Comparison of ENCODE assay signal across 8 cellular contexts in genomic region chr10:96834121-96834520, GRCh38. TPM values are rescaled to one million over a fixed set of nuclear protein-coding genes. Genes with fewer than 3 reads are reported as not detected.
DNase-seq lines count a peak whose midpoint lies in the region; ATAC-seq and TF ChIP-seq lines count a peak whose summit lies in the region.

No MANE protein-coding gene starts in this region.

- TF ChIP-seq CTCF in GM12875 (IDR thresholded peaks at IDR 0.05; ENCODE audit: borderline replicate concordance, insufficient read depth, low read depth, low read length): no peak
- TF ChIP-seq CTCF in RWPE2 (IDR thresholded peaks at IDR 0.05; ENCODE audit: poor library complexity, severe bottlenecking): no peak
- TF ChIP-seq CTCF in psoas muscle (IDR thresholded peaks at IDR 0.05): no peak

- WGBS in psoas muscle, 3 donors: 38 to 52% (median 40%) methylated on average over 8 of the region's 8 CpGs

- DNase-seq in RWPE2 (ENCODE audit: low spot score) (no peak), fibroblast of gingiva (ENCODE audit: low read depth) (peak; percentile 15), psoas muscle (no peak), amniotic stem cell (lab: John Stamatoyannopoulos, UW) (no peak), LoVo (ENCODE audit: low spot score) (no peak), NCI-H2029 (lab: John Stamatoyannopoulos, UW) (no peak)

- H3K4me1 ChIP-seq in RWPE2 (ENCODE audit: insufficient read depth, poor library complexity, severe bottlenecking): peaks cover 25% of the 10 kb centered on the region
- H3K4me1 ChIP-seq in psoas muscle: peaks cover 46% of the 10 kb centered on the region

- no peaks in the 10 kb centered on the region for H3K9me3 ChIP-seq in RWPE2 (ENCODE audit: severe bottlenecking)
- no peaks in the 10 kb centered on the region for H3K9me3 ChIP-seq in psoas muscle

- H3K4me3 ChIP-seq in GM12875 (ENCODE audit: low read depth, low read length) (peak overlapping the region; percentile 96), RWPE2 (ENCODE audit: severe bottlenecking) (peak overlapping the region; percentile 98), psoas muscle (peak overlapping the region; percentile 87)

- no peaks in the 10 kb centered on the region for H3K27me3 ChIP-seq in RWPE2 (ENCODE audit: insufficient read depth, poor library complexity, severe bottlenecking)
- no peaks in the 10 kb centered on the region for H3K27me3 ChIP-seq in psoas muscle (ENCODE audit: insufficient read depth in 3 of 3, low read length in 2 of 3)

- H3K36me3 ChIP-seq in RWPE2 (ENCODE audit: low read depth): peaks cover 14% of the 10 kb centered on the region
- H3K36me3 ChIP-seq in psoas muscle (ENCODE audit: insufficient read depth in 1 of 2, low read depth in 1 of 2): no peaks in the 10 kb centered on the region

- H3K27ac ChIP-seq in RWPE2 (ENCODE audit: poor library complexity, severe bottlenecking) (peak overlapping the region; percentile 83), psoas muscle (peak overlapping the region; percentile 94)

- intact Hi-C loops in psoas muscle (cut with DNase I): loop anchor here (5.0 to 10.0 kb wide), 5 partner anchors 67 to 439 kb away; no protein-coding TSS in a partner anchor

- ATAC-seq in RWPE2 (ENCODE audit: low read depth) (no peak; the same call in 2 of the 3 replicates), psoas muscle (no peak), GM18858 (IDR thresholded peaks at IDR 0.05; ENCODE audit: unreplicated experiment) (no peak)

RNA-seq across cellular contexts. Expression of gene LCOR, which starts 2.0 kb away (rescaled TPM):
- 10 to 100 TPM; 13.6 to 30.4 (median 17.0) TPM for total RNA-seq in psoas muscle
- polyA plus RNA-seq in psoas muscle: 10 to 100 TPM in 1 of 3 donors, 1 to 10 TPM in 2; 1.7 to 11.5 (median 6.2) TPM
